Comparison of ENCODE assay signal across 16 cellular contexts in genomic region chr17:80308672-80309517, GRCh38. TPM values are rescaled to one million over a fixed set of nuclear protein-coding genes. Genes with fewer than 3 reads are reported as not detected.
DNase-seq lines count a peak whose midpoint lies in the region; ATAC-seq, FAIRE-seq and TF ChIP-seq lines count a peak whose summit lies in the region.
"Had no signal": no experiment of that assay in that cellular context is flagged by ENCODE, and none has a peak within 500 bp of the region (broad histone marks: within the 10 kb centered on the region; RNA-seq: fewer than 3 reads in every experiment).

No MANE protein-coding gene starts in this region.

- peaks cover 0 to 4% (median 2%) of the 10 kb centered on the region in 4 donors for H3K4me1 Mint-ChIP-seq in naive thymus-derived CD8-positive, alpha-beta T cell

- no peak for DNase-seq in D721Med (ENCODE audit: insufficient read length, low spot score)
- DNase-seq in NCI-H82 treated with DMSO at 0.1 percent for 48 hours (lab: John Stamatoyannopoulos, UW; ENCODE audit: unreplicated experiment) = peak; percentile 51
- DNase-seq in amniotic epithelial cell (ENCODE audit: low read depth) = peak; percentile 38
- no peak for DNase-seq in naive thymus-derived CD8-positive, alpha-beta T cell
- DNase-seq in H54 (ENCODE audit: insufficient read length, low spot score) = no peak
- no peak for DNase-seq in MV-4-11 (lab: John Stamatoyannopoulos, UW)
- DNase-seq: activated CD4-positive, alpha-beta T cell treated with anti-CD3 and anti-CD28 coated beads for 1 hour; activated gamma-delta T cell; DMS53; GM23248; NCI-H2029; NCI-H526; nucleus accumbens; stimulated activated naive B cell treated with anti-CD40 and anti-IgM and Interleukin-4, amounts not matched to agents 10 μg/mL and 1 μg/mL and 100 μg/mL, for 72 hours; SW 1271 had no signal

- peaks cover 0 to 8% (median 0%) of the 10 kb centered on the region in 9 donors for H3K9me3 Mint-ChIP-seq in naive thymus-derived CD8-positive, alpha-beta T cell

- POLR2A ChIA-PET in naive thymus-derived CD8-positive, alpha-beta T cell (lab: Charles Lee) = interaction anchor here (1.3 kb wide), 1 partner anchor 13 kb away, joined by 3 read pairs; no protein-coding TSS in a partner anchor

- no peak for TF ChIP-seq POLR2A in H54 (IDR thresholded peaks at IDR 0.05; ENCODE audit: low read depth, low read length)

- no peak for TF ChIP-seq CTCF in D721Med (IDR thresholded peaks at IDR 0.05; ENCODE audit: insufficient read depth, missing control alignments)

- no peak for ATAC-seq in naive thymus-derived CD8-positive, alpha-beta T cell
- ATAC-seq in GM18909 (IDR thresholded peaks at IDR 0.05; ENCODE audit: poor library complexity, unreplicated experiment) = no peak
- ATAC-seq: stimulated activated naive B cell treated with anti-CD40 and anti-IgM and Interleukin-4, amounts not matched to agents 10 μg/mL and 1 μg/mL and 100 μg/mL, for 72 hours had no signal

- H3K27ac Mint-ChIP-seq in naive thymus-derived CD8-positive, alpha-beta T cell = peak overlapping the region in 7 of 10 donors; percentile 9 to 80 (median 18)

- H3K4me3 Mint-ChIP-seq in naive thymus-derived CD8-positive, alpha-beta T cell = no peak overlapping the region
- H3K4me3 Mint-ChIP-seq: stimulated activated naive B cell treated with anti-CD40 and anti-IgM and Interleukin-4, amounts not matched to agents 10 μg/mL and 1 μg/mL and 100 μg/mL, for 72 hours had no signal

- no peaks in the 10 kb centered on the region for H3K27me3 Mint-ChIP-seq in naive thymus-derived CD8-positive, alpha-beta T cell
- H3K27me3 Mint-ChIP-seq: stimulated activated naive B cell treated with anti-CD40 and anti-IgM and Interleukin-4, amounts not matched to agents 10 μg/mL and 1 μg/mL and 100 μg/mL, for 72 hours had no signal

- peaks cover 9 to 87% (median 35%) of the 10 kb centered on the region in 3 donors for H3K36me3 Mint-ChIP-seq in naive thymus-derived CD8-positive, alpha-beta T cell

- FAIRE-seq in D721Med (lab: Jason Lieb, UNC) (peak; percentile 68), H54 (lab: Jason Lieb, UNC) (no peak)

RNA-seq across cellular contexts. Expression of gene RNF213, which starts 48.2 kb away (rescaled TPM):
- total RNA-seq in naive thymus-derived CD8-positive, alpha-beta T cell = 100 to 1,000 TPM; 323 to 328 TPM
- polyA plus RNA-seq in naive thymus-derived CD8-positive, alpha-beta T cell = 10 to 100 TPM; 27.1 to 52.2 (median 39.1) TPM

Comparison
In these comparisons a context has a peak if more than half of its experiments do, and no peak if none do; other contexts are left out.
1. DNase-seq: peak in NCI-H82 treated with DMSO at 0.1 percent for 48 hours (single experiment) and amniotic epithelial cell (single experiment); none in D721Med (single experiment), naive thymus-derived CD8-positive, alpha-beta T cell (0 of 10), H54 (single experiment) and MV-4-11 (single experiment).